Comparison of ENCODE assay signal across 25 cellular contexts in the genomic region with DNA sequence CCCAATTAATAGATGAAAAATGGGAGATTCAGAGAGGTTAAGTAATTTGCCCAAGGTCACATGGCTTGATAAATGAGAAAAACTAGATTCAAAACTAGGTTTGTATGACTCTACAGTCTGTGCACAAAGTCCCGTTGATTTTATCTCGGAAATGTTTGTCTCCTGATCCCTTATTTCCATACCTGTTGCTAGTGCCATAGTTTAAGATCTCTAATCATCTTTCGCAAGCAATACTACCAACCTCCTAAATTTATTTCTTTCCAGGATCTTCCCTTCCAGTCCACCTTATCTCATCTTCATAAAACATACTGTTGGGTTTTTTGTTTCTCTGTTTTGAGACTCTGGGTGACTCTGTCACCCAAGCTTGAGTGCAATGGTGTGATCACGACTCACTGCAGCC. TPM values are rescaled to one million over a fixed set of nuclear protein-coding genes. Genes with fewer than 3 reads are reported as not detected.
A peak's percentile ranks its signal among the peaks of the same experiment; 100 is the strongest.
DNase-seq lines count a peak whose midpoint lies in the region; ATAC-seq and TF ChIP-seq lines count a peak whose summit lies in the region.
"Had no signal": no experiment of that assay in that cellular context is flagged by ENCODE, and none has a peak within 500 bp of the region (broad histone marks: within the 10 kb centered on the region; RNA-seq: fewer than 3 reads in every experiment).

No MANE protein-coding gene starts in this region.

- peaks cover 14% of the 10 kb centered on the region for H3K36me3 Mint-ChIP-seq in activated T-cell treated with anti-CD3 and anti-CD28 coated beads, Interleukin-2, amount 50 U/mL, for 4 hours (ENCODE audit: insufficient read depth)
- peaks cover 7 to 16% of the 10 kb centered on the region in 2 donors for H3K36me3 Mint-ChIP-seq in CD4-positive, alpha-beta memory T cell
- H3K36me3 Mint-ChIP-seq in brain: peaks cover 59% of the 10 kb centered on the region

- no peak for DNase-seq in activated T-cell treated with anti-CD3 and anti-CD28 coated beads, Interleukin-2, amount 50 U/mL, for 4 hours
- DNase-seq in activated T-cell treated with anti-CD3 and anti-CD28 coated beads for 4 hours: no peak
- DNase-seq in CD4-positive, alpha-beta memory T cell: no peak
- DNase-seq in NCI-H510A (lab: John Stamatoyannopoulos, UW): no peak
- no peak for DNase-seq in NOMO-1 treated with dmso at 0.1 percent for 144 hours (lab: John Stamatoyannopoulos, UW; ENCODE audit: unreplicated experiment)
- DNase-seq: ACHN; activated CD4-positive, alpha-beta T cell treated with anti-CD3 and anti-CD28 coated beads for 1 hour; BE2C; DMS79; hippocampal formation; immature natural killer cell; left colon; NCI-H1092; NCI-H187; NCI-H2171 treated with DMSO at 0.1 percent for 48 hours; NCI-H524 treated with DMSO at 0.1 percent for 48 hours; occipital lobe; stimulated activated naive CD4-positive, alpha-beta T cell; testis had no signal

- POLR2A ChIA-PET in CD4-positive, alpha-beta memory T cell (lab: Charles Lee; ENCODE audit: partially characterized antibody): interaction anchor here (0.6 to 4.6 kb wide), 3 partner anchors 8 to 19 kb away, joined by 3 to 70 read pairs (median 11); no protein-coding TSS in a partner anchor

- no peak overlapping the region for H3K4me3 ChIP-seq in CD4-positive, alpha-beta memory T cell (ENCODE audit: low read length in 2 of 2)
- peak overlapping the region; percentile 91 for H3K4me3 ChIP-seq in Loucy (ENCODE audit: low read length, poor library complexity, severe bottlenecking)
- H3K4me3 ChIP-seq: gastroesophageal sphincter, testis had no signal

- H3K4me3 Mint-ChIP-seq in activated T-cell treated with anti-CD3 and anti-CD28 coated beads, Interleukin-2, amount 50 U/mL, for 4 hours: peak overlapping the region; percentile 33
- H3K4me3 Mint-ChIP-seq in CD4-positive, alpha-beta memory T cell: peak overlapping the region in 3 of 8 donors; percentile 4 to 64 (median 21)
- peak overlapping the region in 4 of 5 experiments; percentile 11 to 36 (median 16) for H3K4me3 Mint-ChIP-seq in brain

- H3K27ac Mint-ChIP-seq in CD4-positive, alpha-beta memory T cell: peak overlapping the region in 4 of 7 donors; percentile 38 to 77 (median 67)
- no peak overlapping the region for H3K27ac Mint-ChIP-seq in brain

- intact Hi-C loops in CD4-positive, alpha-beta memory T cell (cut with micrococcal nuclease): no loop called here

- ATAC-seq in activated T-cell treated with anti-CD3 and anti-CD28 coated beads, Interleukin-2, amount 50 U/mL, for 4 hours: no peak
- no peak for ATAC-seq in HG02763 (IDR thresholded peaks at IDR 0.05; ENCODE audit: unreplicated experiment)
- ATAC-seq: gastroesophageal sphincter, HCT116, left colon had no signal

- peak overlapping the region; percentile 93 for H3K4me2 ChIP-seq in Loucy (ENCODE audit: low read depth, low read length, poor library complexity, severe bottlenecking)

- no peak overlapping the region for H3K27ac ChIP-seq in CD4-positive, alpha-beta memory T cell (ENCODE audit: low read depth, low read length)
- H3K27ac ChIP-seq: gastroesophageal sphincter, testis had no signal

- no peaks in the 10 kb centered on the region for H3K27me3 ChIP-seq in CD4-positive, alpha-beta memory T cell (ENCODE audit: insufficient read depth, low read length)
- no peaks in the 10 kb centered on the region for H3K27me3 ChIP-seq in Loucy (ENCODE audit: insufficient read depth, low read length, poor library complexity, severe bottlenecking)
- H3K27me3 ChIP-seq: BE2C, gastroesophageal sphincter, testis had no signal

- peaks cover 77% of the 10 kb centered on the region for H3K79me2 ChIP-seq in Loucy (ENCODE audit: insufficient read depth, low read length)

- H3K4me1 ChIP-seq in CD4-positive, alpha-beta memory T cell (ENCODE audit: insufficient read depth, low read length): peaks cover 52% of the 10 kb centered on the region
- peaks cover 60% of the 10 kb centered on the region for H3K4me1 ChIP-seq in Loucy (ENCODE audit: insufficient read depth, low read length, poor library complexity, severe bottlenecking)

- H3F3A ChIP-seq in Loucy (ENCODE audit: low read depth): 0 out of 2 replicates have a peak, but pooled peaks cover under 1% of the 10 kb centered on the region

- CTCF ChIA-PET in CD4-positive, alpha-beta memory T cell (lab: Charles Lee; ENCODE audit: partially characterized antibody): interaction anchor here (1.6 to 3.1 kb wide), 3 partner anchors 10 to 49 kb away, joined by 3 to 10 read pairs (median 4); no protein-coding TSS in a partner anchor

- no peak for TF ChIP-seq CTCF in Loucy (conservative IDR thresholded peaks at IDR 0.05; ENCODE audit: low read length)
- no peak for TF ChIP-seq CTCF in brain (conservative IDR thresholded peaks at IDR 0.05)

- H2AFZ ChIP-seq in Loucy (ENCODE audit: low read length): no peak overlapping the region

- H3K9ac ChIP-seq in Loucy (ENCODE audit: low read depth, low read length, poor library complexity, severe bottlenecking): peak overlapping the region; percentile 84

- H3K9me2 ChIP-seq in Loucy (replicated peaks; ENCODE audit: low read depth, low read length): no peaks in the 10 kb centered on the region

- no peaks in the 10 kb centered on the region for H3K9me3 ChIP-seq in CD4-positive, alpha-beta memory T cell (ENCODE audit: control insufficient read depth in 1 of 2, low read length in 2 of 2)
- H3K9me3 ChIP-seq in Loucy (ENCODE audit: insufficient read depth, low read depth, low read length): no peaks in the 10 kb centered on the region
- H3K9me3 ChIP-seq: BE2C, gastroesophageal sphincter, testis had no signal

- no peaks in the 10 kb centered on the region for H3K9me3 Mint-ChIP-seq in activated T-cell treated with anti-CD3 and anti-CD28 coated beads, Interleukin-2, amount 50 U/mL, for 4 hours
- H3K9me3 Mint-ChIP-seq in CD4-positive, alpha-beta memory T cell: no peaks in the 10 kb centered on the region
- H3K9me3 Mint-ChIP-seq in brain: peaks cover 4 to 10% (median 9%) of the 10 kb centered on the region in 5 experiments
- H3K9me3 Mint-ChIP-seq: immature natural killer cell, memory B cell had no signal

- peaks cover 54% of the 10 kb centered on the region for H3K4me1 Mint-ChIP-seq in activated T-cell treated with anti-CD3 and anti-CD28 coated beads, Interleukin-2, amount 50 U/mL, for 4 hours (ENCODE audit: low read depth)
- H3K4me1 Mint-ChIP-seq in CD4-positive, alpha-beta memory T cell: peaks cover 39 to 70% (median 55%) of the 10 kb centered on the region in 4 donors
- peaks cover 57% of the 10 kb centered on the region for H3K4me1 Mint-ChIP-seq in brain

- no peaks in the 10 kb centered on the region for H3K27me3 Mint-ChIP-seq in activated T-cell treated with anti-CD3 and anti-CD28 coated beads, Interleukin-2, amount 50 U/mL, for 4 hours (ENCODE audit: low read depth)
- H3K27me3 Mint-ChIP-seq in CD4-positive, alpha-beta memory T cell: no peaks in the 10 kb centered on the region
- peaks cover 8% of the 10 kb centered on the region for H3K27me3 Mint-ChIP-seq in brain
- H3K27me3 Mint-ChIP-seq: memory B cell had no signal

- peaks cover 65% of the 10 kb centered on the region for H4K20me1 ChIP-seq in Loucy (ENCODE audit: insufficient read depth, low read length, poor library complexity, severe bottlenecking)

- H3K36me3 ChIP-seq in CD4-positive, alpha-beta memory T cell (ENCODE audit: insufficient read depth, low read length): no peaks in the 10 kb centered on the region
- H3K36me3 ChIP-seq in Loucy (ENCODE audit: insufficient read depth, low read length): no peaks in the 10 kb centered on the region

RNA-seq across cellular contexts. Expression of a gene that starts 2.9 kb away (rescaled TPM):
- 10 to 100 TPM; 26.6 to 37.8 (median 35.9) TPM for total RNA-seq in activated T-cell treated with anti-CD3 and anti-CD28 coated beads, Interleukin-2, amount 50 U/mL, for 4 hours
- total RNA-seq in CD4-positive, alpha-beta memory T cell: 10 to 100 TPM; 44.2 to 44.3 TPM
- 10 to 100 TPM; 53.4 to 93.9 TPM for polyA plus RNA-seq in CD4-positive, alpha-beta memory T cell
- polyA plus RNA-seq in brain (ENCODE audit: insufficient read depth, low read depth, low replicate concordance): 22.3 TPM

RNA-seq across cellular contexts. Expression of a gene that starts 49.6 kb away (rescaled TPM):
- total RNA-seq in activated T-cell treated with anti-CD3 and anti-CD28 coated beads, Interleukin-2, amount 50 U/mL, for 4 hours: 10 to 100 TPM; 29.3 to 30.9 (median 30.6) TPM
- total RNA-seq in CD4-positive, alpha-beta memory T cell: 10 to 100 TPM; 17.5 to 17.7 TPM
- polyA plus RNA-seq in CD4-positive, alpha-beta memory T cell: 10 to 100 TPM; 15.1 to 23.9 TPM
- 22.7 TPM for polyA plus RNA-seq in brain (ENCODE audit: insufficient read depth, low read depth, low replicate concordance)

Comparison
In these comparisons a context has a peak if more than half of its experiments do, and no peak if none do; other contexts are left out.
1. H3K27ac Mint-ChIP-seq: peak in CD4-positive, alpha-beta memory T cell (4 of 7); none in brain (0 of 5).